Comparison of ENCODE assay signal across 11 cellular contexts in genomic region chr1:160971618-160972056, GRCh38. TPM values are rescaled to one million over a fixed set of nuclear protein-coding genes. Genes with fewer than 3 reads are reported as not detected.
DNase-seq lines count a peak whose midpoint lies in the region; ATAC-seq, FAIRE-seq and TF ChIP-seq lines count a peak whose summit lies in the region.
"Had no signal": no experiment of that assay in that cellular context is flagged by ENCODE, and none has a peak within 500 bp of the region (broad histone marks: within the 10 kb centered on the region; RNA-seq: fewer than 3 reads in every experiment).

No MANE protein-coding gene starts in this region.

- ATAC-seq in GM18511 (IDR thresholded peaks at IDR 0.05; ENCODE audit: unreplicated experiment): peak; percentile 51
- ATAC-seq in GM21723 (IDR thresholded peaks at IDR 0.05; ENCODE audit: unreplicated experiment): peak; percentile 66
- ATAC-seq in WTC11: peak; percentile 95
- no peak for ATAC-seq in HG02678 (IDR thresholded peaks at IDR 0.05; ENCODE audit: unreplicated experiment)

- H3K4me1 Mint-ChIP-seq in WTC11: peaks cover 33% of the 10 kb centered on the region

- H3K36me3 Mint-ChIP-seq in WTC11: no peaks in the 10 kb centered on the region

- TF ChIP-seq CTCF in WTC11 (IDR thresholded peaks at IDR 0.05): no peak

- POLR2A ChIA-PET in WTC11 (lab: Charles Lee): no interaction called here

- no peaks in the 10 kb centered on the region for H3K9me3 Mint-ChIP-seq in WTC11

- peak overlapping the region; percentile 79 for H3K27ac Mint-ChIP-seq in WTC11

- no peak for FAIRE-seq in HTR-8/SVneo (lab: Jason Lieb, UNC)
- FAIRE-seq: astrocyte had no signal

- CTCF ChIA-PET in WTC11 (lab: Charles Lee): interaction anchor here (0.5 to 5.8 kb wide), 6 partner anchors 16 to 141 kb away, joined by 3 to 47 read pairs (median 4); partner anchors contain the start of gene ITLN2

- no peak overlapping the region for H3K4me3 Mint-ChIP-seq in WTC11

- H3K27me3 Mint-ChIP-seq in WTC11 (ENCODE audit: low read depth): no peaks in the 10 kb centered on the region

- peak; percentile 35 for DNase-seq in WTC11 (ENCODE audit: low spot score)
- peak; percentile 66 for DNase-seq in stimulated activated CD4-positive, alpha-beta T cell treated with anti-CD3 and anti-CD28 coated beads, Interleukin-15, amount 100 ng/mL, for 24 hours
- DNase-seq in HTR-8/SVneo (ENCODE audit: insufficient read length, low spot score): no peak
- DNase-seq in NK-92 (lab: John Stamatoyannopoulos, UW; ENCODE audit: unreplicated experiment): no peak
- DNase-seq: DMS53, NCI-H146, upper lobe of left lung had no signal

TF ChIP-seq in WTC11, 78 proteins besides CTCF, POLR2A, EP300 and RAD21:
- no peak for TF ChIP-seq E2F1 (CRISPR knock-in tag; IDR thresholded peaks at IDR 0.05)
- no peak for TF ChIP-seq ZNF671 (CRISPR knock-in tag; IDR thresholded peaks at IDR 0.05)
- TF ChIP-seq HMGA2 (CRISPR knock-in tag; IDR thresholded peaks at IDR 0.05): no peak
- no peak for TF ChIP-seq IRF2 (CRISPR knock-in tag; IDR thresholded peaks at IDR 0.05; ENCODE audit: borderline replicate concordance, low read depth)
- TF ChIP-seq, protein P1, sequence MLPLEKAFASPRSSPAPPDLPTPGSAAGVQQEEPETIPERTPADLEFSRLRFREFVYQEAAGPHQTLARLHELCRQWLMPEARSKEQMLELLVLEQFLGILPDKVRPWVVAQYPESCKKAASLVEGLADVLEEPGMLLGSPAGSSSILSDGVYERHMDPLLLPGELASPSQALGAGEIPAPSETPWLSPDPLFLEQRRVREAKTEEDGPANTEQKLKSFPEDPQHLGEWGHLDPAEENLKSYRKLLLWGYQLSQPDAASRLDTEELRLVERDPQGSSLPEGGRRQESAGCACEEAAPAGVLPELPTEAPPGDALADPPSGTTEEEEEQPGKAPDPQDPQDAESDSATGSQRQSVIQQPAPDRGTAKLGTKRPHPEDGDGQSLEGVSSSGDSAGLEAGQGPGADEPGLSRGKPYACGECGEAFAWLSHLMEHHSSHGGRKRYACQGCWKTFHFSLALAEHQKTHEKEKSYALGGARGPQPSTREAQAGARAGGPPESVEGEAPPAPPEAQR (CRISPR knock-in tag; IDR thresholded peaks at IDR 0.05): no peak
- TF ChIP-seq JUN (CRISPR knock-in tag; IDR thresholded peaks at IDR 0.05): no peak
- no peak for TF ChIP-seq FOXP4 (CRISPR knock-in tag; IDR thresholded peaks at IDR 0.05)
- TF ChIP-seq OVOL2 (CRISPR knock-in tag; IDR thresholded peaks at IDR 0.05; ENCODE audit: borderline replicate concordance): no peak
- TF ChIP-seq, protein P2, sequence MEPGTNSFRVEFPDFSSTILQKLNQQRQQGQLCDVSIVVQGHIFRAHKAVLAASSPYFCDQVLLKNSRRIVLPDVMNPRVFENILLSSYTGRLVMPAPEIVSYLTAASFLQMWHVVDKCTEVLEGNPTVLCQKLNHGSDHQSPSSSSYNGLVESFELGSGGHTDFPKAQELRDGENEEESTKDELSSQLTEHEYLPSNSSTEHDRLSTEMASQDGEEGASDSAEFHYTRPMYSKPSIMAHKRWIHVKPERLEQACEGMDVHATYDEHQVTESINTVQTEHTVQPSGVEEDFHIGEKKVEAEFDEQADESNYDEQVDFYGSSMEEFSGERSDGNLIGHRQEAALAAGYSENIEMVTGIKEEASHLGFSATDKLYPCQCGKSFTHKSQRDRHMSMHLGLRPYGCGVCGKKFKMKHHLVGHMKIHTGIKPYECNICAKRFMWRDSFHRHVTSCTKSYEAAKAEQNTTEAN (CRISPR knock-in tag; IDR thresholded peaks at IDR 0.05): no peak
- no peak for TF ChIP-seq FOXK1 (CRISPR knock-in tag; IDR thresholded peaks at IDR 0.05)
- no peak for TF ChIP-seq CREM (CRISPR knock-in tag; IDR thresholded peaks at IDR 0.05)
- no peak for TF ChIP-seq ZMAT4 (CRISPR knock-in tag; IDR thresholded peaks at IDR 0.05)
- no peak for TF ChIP-seq TP53 (CRISPR knock-in tag; IDR thresholded peaks at IDR 0.05)
- TF ChIP-seq, protein P3, sequence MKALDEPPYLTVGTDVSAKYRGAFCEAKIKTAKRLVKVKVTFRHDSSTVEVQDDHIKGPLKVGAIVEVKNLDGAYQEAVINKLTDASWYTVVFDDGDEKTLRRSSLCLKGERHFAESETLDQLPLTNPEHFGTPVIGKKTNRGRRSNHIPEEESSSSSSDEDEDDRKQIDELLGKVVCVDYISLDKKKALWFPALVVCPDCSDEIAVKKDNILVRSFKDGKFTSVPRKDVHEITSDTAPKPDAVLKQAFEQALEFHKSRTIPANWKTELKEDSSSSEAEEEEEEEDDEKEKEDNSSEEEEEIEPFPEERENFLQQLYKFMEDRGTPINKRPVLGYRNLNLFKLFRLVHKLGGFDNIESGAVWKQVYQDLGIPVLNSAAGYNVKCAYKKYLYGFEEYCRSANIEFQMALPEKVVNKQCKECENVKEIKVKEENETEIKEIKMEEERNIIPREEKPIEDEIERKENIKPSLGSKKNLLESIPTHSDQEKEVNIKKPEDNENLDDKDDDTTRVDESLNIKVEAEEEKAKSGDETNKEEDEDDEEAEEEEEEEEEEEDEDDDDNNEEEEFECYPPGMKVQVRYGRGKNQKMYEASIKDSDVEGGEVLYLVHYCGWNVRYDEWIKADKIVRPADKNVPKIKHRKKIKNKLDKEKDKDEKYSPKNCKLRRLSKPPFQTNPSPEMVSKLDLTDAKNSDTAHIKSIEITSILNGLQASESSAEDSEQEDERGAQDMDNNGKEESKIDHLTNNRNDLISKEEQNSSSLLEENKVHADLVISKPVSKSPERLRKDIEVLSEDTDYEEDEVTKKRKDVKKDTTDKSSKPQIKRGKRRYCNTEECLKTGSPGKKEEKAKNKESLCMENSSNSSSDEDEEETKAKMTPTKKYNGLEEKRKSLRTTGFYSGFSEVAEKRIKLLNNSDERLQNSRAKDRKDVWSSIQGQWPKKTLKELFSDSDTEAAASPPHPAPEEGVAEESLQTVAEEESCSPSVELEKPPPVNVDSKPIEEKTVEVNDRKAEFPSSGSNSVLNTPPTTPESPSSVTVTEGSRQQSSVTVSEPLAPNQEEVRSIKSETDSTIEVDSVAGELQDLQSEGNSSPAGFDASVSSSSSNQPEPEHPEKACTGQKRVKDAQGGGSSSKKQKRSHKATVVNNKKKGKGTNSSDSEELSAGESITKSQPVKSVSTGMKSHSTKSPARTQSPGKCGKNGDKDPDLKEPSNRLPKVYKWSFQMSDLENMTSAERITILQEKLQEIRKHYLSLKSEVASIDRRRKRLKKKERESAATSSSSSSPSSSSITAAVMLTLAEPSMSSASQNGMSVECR (CRISPR knock-in tag; IDR thresholded peaks at IDR 0.05; ENCODE audit: borderline replicate concordance): no peak
- TF ChIP-seq GRHL2 (CRISPR knock-in tag; IDR thresholded peaks at IDR 0.05; ENCODE audit: insufficient replicate concordance, severe bottlenecking): no peak
- TF ChIP-seq NR1H2 (CRISPR knock-in tag; IDR thresholded peaks at IDR 0.05): no peak
- no peak for TF ChIP-seq CREB1 (CRISPR knock-in tag; IDR thresholded peaks at IDR 0.05)

RNA-seq across cellular contexts. Expression of gene ITLN2, which starts 17.0 kb away (rescaled TPM):
- total RNA-seq in WTC11 (2021): 5.9 to 7.8 TPM (median 7.0 TPM) in 3 replicates
- total RNA-seq: astrocyte had no signal

RNA-seq across cellular contexts. Expression of gene F11R, which starts 49.3 kb away (rescaled TPM):
- 202 to 213 TPM (median 203 TPM) in 3 replicates for total RNA-seq in WTC11 (2021)

Comparison
In these comparisons a context has a peak if more than half of its experiments do, and no peak if none do; other contexts are left out.
1. DNase-seq: peak in WTC11 (single experiment) and stimulated activated CD4-positive, alpha-beta T cell treated with anti-CD3 and anti-CD28 coated beads, Interleukin-15, amount 100 ng/mL, for 24 hours (single experiment); none in HTR-8/SVneo (single experiment) and NK-92 (single experiment).